In genomic region chr19:54222735-54223159, GRCh38 we compare ENCODE assay signal across 11 cellular contexts. TPM values are rescaled to one million over a fixed set of nuclear protein-coding genes. Genes with fewer than 3 reads are reported as not detected.
DNase-seq lines count a peak whose midpoint lies in the region; ATAC-seq and TF ChIP-seq lines count a peak whose summit lies in the region.
"Not testable (repeated sequence)": the region's sequence is repeated elsewhere in the genome, so short reads cannot be mapped to it uniquely, and the experiment has no call there.
"Had no signal": no experiment of that assay in that cellular context is flagged by ENCODE, and none has a peak within 500 bp of the region (broad histone marks: within the 10 kb centered on the region; RNA-seq: fewer than 3 reads in every experiment).

TSS of gene LILRB3 (minus strand) at chr19:54223007. CDS start at chr19:54222976, 31 bp downstream.

- H3K4me3 Mint-ChIP-seq in activated T-helper 1 cell treated with anti-CD3 and anti-CD28 coated beads, Interleukin-12 subunit alpha, Interleukin-12 subunit beta, Interleukin-2, Interleukin-4 antibody, amounts not matched to agents 30 ng/mL and 10 ng/mL and 1 ng/mL, durations not matched to agents 14 hours and 24 hours and 36 hours, result peak within 1 kb of the TSS; percentile 36

- WGBS in transverse colon (ENCODE audit: low coverage in 1 of 2), 2 donors, result 49% methylated on average over 12 of the region's 12 CpGs; no CpG with 5 or more reads in 1 of the 2 donors

- intact Hi-C loops in activated T-helper 1 cell treated with anti-CD3 and anti-CD28 coated beads, Interleukin-12 subunit alpha, Interleukin-12 subunit beta, Interleukin-2, Interleukin-4 antibody, amounts not matched to agents 30 ng/mL and 10 ng/mL and 1 ng/mL, durations not matched to agents 14 hours and 24 hours and 36 hours (cut with micrococcal nuclease), result loop anchor here (2.0 kb wide), 1 partner anchor 22 kb away; no protein-coding TSS in a partner anchor
- intact Hi-C loops in left ventricle myocardium superior (cut with micrococcal nuclease); sciatic nerve (cut with DNase I); transverse colon (cut with DNase I; ENCODE audit: low total_unique reads): not testable (repeated sequence)

- not testable (repeated sequence) for TF ChIP-seq CTCF in RWPE2 (IDR thresholded peaks at IDR 0.05; ENCODE audit: poor library complexity, severe bottlenecking); transverse colon (IDR thresholded peaks at IDR 0.05)

- TF ChIP-seq EP300 in transverse colon (IDR thresholded peaks at IDR 0.05; ENCODE audit: low read depth), result not testable (repeated sequence)

- not testable (repeated sequence) for H3K36me3 ChIP-seq in RWPE2 (ENCODE audit: low read depth); transverse colon

- in situ Hi-C loops in transverse colon (cut with MboI; ENCODE audit: low pct_ligation_motif_present in 1 of 4, low pct_unique_long_range_greater_than_20kb in 1 of 4, low sequenced_read_pairs in 3 of 4), result not testable (repeated sequence)

- not testable (repeated sequence) for H3K27me3 Mint-ChIP-seq in activated T-helper 1 cell treated with anti-CD3 and anti-CD28 coated beads, Interleukin-12 subunit alpha, Interleukin-12 subunit beta, Interleukin-2, Interleukin-4 antibody, amounts not matched to agents 30 ng/mL and 10 ng/mL and 1 ng/mL, durations not matched to agents 14 hours and 24 hours and 36 hours (ENCODE audit: insufficient read depth)

- H3K9me3 Mint-ChIP-seq in activated T-helper 1 cell treated with anti-CD3 and anti-CD28 coated beads, Interleukin-12 subunit alpha, Interleukin-12 subunit beta, Interleukin-2, Interleukin-4 antibody, amounts not matched to agents 30 ng/mL and 10 ng/mL and 1 ng/mL, durations not matched to agents 14 hours and 24 hours and 36 hours, result not testable (repeated sequence)

- not testable (repeated sequence) for H3K27ac Mint-ChIP-seq in activated T-helper 1 cell treated with anti-CD3 and anti-CD28 coated beads, Interleukin-12 subunit alpha, Interleukin-12 subunit beta, Interleukin-2, Interleukin-4 antibody, amounts not matched to agents 30 ng/mL and 10 ng/mL and 1 ng/mL, durations not matched to agents 14 hours and 24 hours and 36 hours

- ATAC-seq in RWPE2 (ENCODE audit: low read depth) (peak; percentile 8; the same call in 2 of the 3 replicates), left ventricle myocardium superior (peak; percentile 81), sciatic nerve (peak; percentile 62)

- not testable (repeated sequence) for H3K9me3 ChIP-seq in RWPE2 (ENCODE audit: severe bottlenecking); mononuclear cell (ENCODE audit: low read depth, low read length); transverse colon

- not testable (repeated sequence) for H3K4me1 ChIP-seq in RWPE2 (ENCODE audit: insufficient read depth, poor library complexity, severe bottlenecking); transverse colon
- H3K4me1 ChIP-seq in mononuclear cell (ENCODE audit: insufficient read depth, low read length), result peaks cover 22% of the 10 kb centered on the region

- H3K4me3 ChIP-seq in RWPE2 (ENCODE audit: severe bottlenecking), result not testable (repeated sequence)
- H3K4me3 ChIP-seq in mononuclear cell (ENCODE audit: low read length) (peak within 1 kb of the TSS; percentile 46), transverse colon (peak within 1 kb of the TSS in 1 of 4 donors; percentile 5)

- DNase-seq in CD1c-positive myeloid dendritic cell (ENCODE audit: extremely low spot score), result peak; percentile 49
- DNase-seq in RWPE2 (ENCODE audit: low spot score); activated T-helper 1 cell treated with anti-CD3 and anti-CD28 coated beads, Interleukin-12 subunit alpha, Interleukin-12 subunit beta, Interleukin-2, Interleukin-4 antibody, amounts not matched to agents 30 ng/mL and 10 ng/mL and 1 ng/mL, durations not matched to agents 14 hours and 24 hours and 36 hours (ENCODE audit: low spot score); sciatic nerve (ENCODE audit: low spot score): not testable (repeated sequence)
- peak; percentile 1 for DNase-seq in dedifferentiated amniotic fluid mesenchymal stem cell (ENCODE audit: extremely low spot score)
- DNase-seq in left ventricle myocardium superior, result peak; percentile 58
- DNase-seq in transverse colon, result peak; percentile 17

- H3K4me1 Mint-ChIP-seq in activated T-helper 1 cell treated with anti-CD3 and anti-CD28 coated beads, Interleukin-12 subunit alpha, Interleukin-12 subunit beta, Interleukin-2, Interleukin-4 antibody, amounts not matched to agents 30 ng/mL and 10 ng/mL and 1 ng/mL, durations not matched to agents 14 hours and 24 hours and 36 hours (ENCODE audit: low read depth), result peaks cover 10% of the 10 kb centered on the region

- H3K27me3 ChIP-seq in RWPE2 (ENCODE audit: insufficient read depth, poor library complexity, severe bottlenecking); mononuclear cell (ENCODE audit: insufficient read depth, low read length): not testable (repeated sequence)
- peaks cover 22% of the 10 kb centered on the region for H3K27me3 ChIP-seq in transverse colon

- TF ChIP-seq POLR2A in transverse colon (IDR thresholded peaks at IDR 0.05), result not testable (repeated sequence)

- not testable (repeated sequence) for H3K36me3 Mint-ChIP-seq in activated T-helper 1 cell treated with anti-CD3 and anti-CD28 coated beads, Interleukin-12 subunit alpha, Interleukin-12 subunit beta, Interleukin-2, Interleukin-4 antibody, amounts not matched to agents 30 ng/mL and 10 ng/mL and 1 ng/mL, durations not matched to agents 14 hours and 24 hours and 36 hours (ENCODE audit: low read depth)

- H3K27ac ChIP-seq in RWPE2 (ENCODE audit: poor library complexity, severe bottlenecking); transverse colon: not testable (repeated sequence)

RNA-seq across cellular contexts. Expression of gene LILRB3, which starts in this region (rescaled TPM):
- 0.67 and 0.78 TPM in 2 replicates for total RNA-seq in activated T-helper 1 cell treated with anti-CD3 and anti-CD28 coated beads, Interleukin-12 subunit alpha, Interleukin-12 subunit beta, Interleukin-2, Interleukin-4 antibody, amounts not matched to agents 30 ng/mL and 10 ng/mL and 1 ng/mL, durations not matched to agents 14 hours and 24 hours and 36 hours
- total RNA-seq in left ventricle myocardium superior (4.3 TPM), mononuclear cell (51.4 TPM), sciatic nerve (23.9 TPM), transverse colon (1 to 10 TPM; 2.2 to 7.6 (median 4.6) TPM)
- total RNA-seq: A673, PC-9, renal cortical epithelial cell had no signal

Comparison
In these comparisons a context has a peak if more than half of its experiments do, and no peak if none do; other contexts are left out.
1. ATAC-seq: peak in every context shown above with its lines; median percentile 81 in left ventricle myocardium superior; 62 in sciatic nerve; 8 in RWPE2.